Comparison of ENCODE assay signal across 20 cellular contexts in genomic region chr10:5985029-5985428, GRCh38.
"Had no signal": no experiment of that assay in that cellular context is flagged by ENCODE, and none has a peak within 500 bp of the region (broad histone marks: within the 10 kb centered on the region; RNA-seq: fewer than 3 reads in every experiment).

No MANE protein-coding gene starts in this region.

- H3K9me3 ChIP-seq: SK-N-SH had no signal

- H3K4me3 ChIP-seq: K562 had no signal

- DNase-seq: Kasumi-1, MM.1S, NCI-H1092 treated with DMSO at 0.1 percent for 48 hours, NCI-H1436, NCI-H187, NCI-H2029, NCI-H2081 treated with DMSO at 0.1 percent for 48 hours, NCI-H2171, NCI-H226, NCI-H446, NCI-H510A, NCI-H524 treated with DMSO at 0.1 percent for 48 hours, NCI-H69, NCI-H774, Right ventricle myocardium superior, RPMI8226, SK-N-SH had no signal

- H3K27ac ChIP-seq: KMS-11 had no signal

- H3K36me3 Mint-ChIP-seq: IgD-negative memory B cell had no signal

- ATAC-seq: K562 had no signal

- H3K4me3 Mint-ChIP-seq: IgD-negative memory B cell had no signal

- H3K9me3 Mint-ChIP-seq: IgD-negative memory B cell had no signal

- H3K27me3 Mint-ChIP-seq: IgD-negative memory B cell had no signal
